8 cellular contexts compared by ENCODE assay signal in genomic region chr2:218711550-218711929, GRCh38. TPM values are rescaled to one million over a fixed set of nuclear protein-coding genes. Genes with fewer than 3 reads are reported as not detected.
A peak's percentile ranks its signal among the peaks of the same experiment; 100 is the strongest.
DNase-seq lines count a peak whose midpoint lies in the region; ATAC-seq and TF ChIP-seq lines count a peak whose summit lies in the region.

No MANE protein-coding gene starts in this region.

- no peak for TF ChIP-seq CTCF in Caco-2 (IDR thresholded peaks at IDR 0.05; ENCODE audit: insufficient read depth in 1 of 2, low read depth in 1 of 2, low read length in 1 of 2, severe bottlenecking in 1 of 2, unreplicated experiment in 1 of 2)

- CTCF ChIA-PET in Caco-2 (lab: Charles Lee) = interaction anchor here (1.1 to 1.6 kb wide), 6 partner anchors 12 to 291 kb away, joined by 3 to 21 read pairs (median 8); partner anchors contain the start of genes BCS1L and ZNF142

- H3K4me3 Mint-ChIP-seq in Caco-2 (ENCODE audit: unreplicated experiment) = peak overlapping the region; percentile 97
- peak overlapping the region; percentile 84 for H3K4me3 Mint-ChIP-seq in dendritic cell treated with granulocyte-macrophage colony-stimulating factor and Interleukin-4, amounts not matched to agents 40 ng/mL and 50 ng/mL, for 4 days
- peak overlapping the region; percentile 93 to 99 (median 96) for H3K4me3 Mint-ChIP-seq in naive thymus-derived CD8-positive, alpha-beta T cell

- BruUV-seq in Caco-2 (replicated peaks; lab: Mats Ljungman, UMichigan) = TSS peak; percentile 81

- H3K4me3 ChIP-seq in Caco-2 (ENCODE audit: low read depth, low read length) (peak overlapping the region; percentile 100), MG63 (peak overlapping the region; percentile 82)

- ATAC-seq in naive thymus-derived CD8-positive, alpha-beta T cell = no peak
- ATAC-seq in HG02970 (IDR thresholded peaks at IDR 0.05; ENCODE audit: low FRiP score, unreplicated experiment) (no peak), GM18502 (IDR thresholded peaks at IDR 0.05; ENCODE audit: poor library complexity, unreplicated experiment) (no peak)

- H3K27me3 ChIP-seq in Caco-2 (replicated peaks; ENCODE audit: control insufficient read depth, insufficient read depth, low read length) (no peaks in the 10 kb centered on the region), MG63 (no peaks in the 10 kb centered on the region)

- intact Hi-C loops in Caco-2 (cut with micrococcal nuclease; ENCODE audit: unreplicated experiment) = loop anchor here (1.0 to 10.0 kb wide), 4 partner anchors 39 to 253 kb away; partner anchors contain the start of genes CYP27A1, RNF25 and STK36
- intact Hi-C loops in dendritic cell treated with granulocyte-macrophage colony-stimulating factor and Interleukin-4, amounts not matched to agents 40 ng/mL and 50 ng/mL, for 4 days (cut with micrococcal nuclease) = loop anchor here (2.0 to 5.0 kb wide), 3 partner anchors 33 to 136 kb away; partner anchors contain the start of genes RNF25 and STK36

- H3K4me1 Mint-ChIP-seq in Caco-2 (ENCODE audit: low read depth, unreplicated experiment) = peaks cover 13% of the 10 kb centered on the region
- peaks cover 18% of the 10 kb centered on the region for H3K4me1 Mint-ChIP-seq in dendritic cell treated with granulocyte-macrophage colony-stimulating factor and Interleukin-4, amounts not matched to agents 40 ng/mL and 50 ng/mL, for 4 days (ENCODE audit: low read depth)
- peaks cover 10 to 23% (median 23%) of the 10 kb centered on the region in 4 donors for H3K4me1 Mint-ChIP-seq in naive thymus-derived CD8-positive, alpha-beta T cell

- H3K27me3 Mint-ChIP-seq in Caco-2 (ENCODE audit: insufficient read depth, unreplicated experiment) = no peaks in the 10 kb centered on the region
- peaks cover 1% of the 10 kb centered on the region for H3K27me3 Mint-ChIP-seq in dendritic cell treated with granulocyte-macrophage colony-stimulating factor and Interleukin-4, amounts not matched to agents 40 ng/mL and 50 ng/mL, for 4 days
- peaks cover 0 to 4% (median 0%) of the 10 kb centered on the region in 5 donors for H3K27me3 Mint-ChIP-seq in naive thymus-derived CD8-positive, alpha-beta T cell

- H3K9me3 Mint-ChIP-seq in Caco-2 (ENCODE audit: unreplicated experiment) = no peaks in the 10 kb centered on the region
- H3K9me3 Mint-ChIP-seq in dendritic cell treated with granulocyte-macrophage colony-stimulating factor and Interleukin-4, amounts not matched to agents 40 ng/mL and 50 ng/mL, for 4 days = no peaks in the 10 kb centered on the region
- no peaks in the 10 kb centered on the region for H3K9me3 Mint-ChIP-seq in naive thymus-derived CD8-positive, alpha-beta T cell

- no peaks in the 10 kb centered on the region for H3K9me3 ChIP-seq in Caco-2
- no peaks in the 10 kb centered on the region for H3K9me3 ChIP-seq in MG63

- peaks cover 7% of the 10 kb centered on the region for H3K36me3 Mint-ChIP-seq in Caco-2 (ENCODE audit: insufficient read depth, unreplicated experiment)
- H3K36me3 Mint-ChIP-seq in dendritic cell treated with granulocyte-macrophage colony-stimulating factor and Interleukin-4, amounts not matched to agents 40 ng/mL and 50 ng/mL, for 4 days (ENCODE audit: low read depth) = peaks cover 14% of the 10 kb centered on the region
- H3K36me3 Mint-ChIP-seq in naive thymus-derived CD8-positive, alpha-beta T cell = peaks cover 0 to 9% (median 6%) of the 10 kb centered on the region in 3 donors

- peak overlapping the region; percentile 94 for H3K27ac Mint-ChIP-seq in Caco-2 (ENCODE audit: unreplicated experiment)
- peak overlapping the region; percentile 93 for H3K27ac Mint-ChIP-seq in dendritic cell treated with granulocyte-macrophage colony-stimulating factor and Interleukin-4, amounts not matched to agents 40 ng/mL and 50 ng/mL, for 4 days
- peak overlapping the region; percentile 65 to 96 (median 92) for H3K27ac Mint-ChIP-seq in naive thymus-derived CD8-positive, alpha-beta T cell

- no peaks in the 10 kb centered on the region; the same call in 1 of the 2 replicates for H3K36me3 ChIP-seq in Caco-2 (ENCODE audit: control insufficient read depth, insufficient read depth, low read length)
- H3K36me3 ChIP-seq in MG63 = peaks cover 18% of the 10 kb centered on the region

- peaks cover 13% of the 10 kb centered on the region for H3K4me1 ChIP-seq in Caco-2

- POLR2A ChIA-PET in Caco-2 (lab: Charles Lee) = interaction anchor here (1.0 to 1.6 kb wide), 2 partner anchors 23 to 52 kb away, joined by 3 to 6 read pairs; partner anchors contain the start of genes BCS1L and ZNF142
- POLR2A ChIA-PET in naive thymus-derived CD8-positive, alpha-beta T cell (lab: Charles Lee) = interaction anchor here (0.8 to 2.3 kb wide), 6 partner anchors 37 to 465 kb away, joined by 3 to 6 read pairs (median 4); partner anchors contain the start of genes BCS1L, CNPPD1 and ZNF142

- DNase-seq in Caco-2 (no peak), MG63 (no peak), HuH-7.5 (ENCODE audit: low spot score) (no peak), NCI-H526 (lab: John Stamatoyannopoulos, UW) (no peak)
- DNase-seq in naive thymus-derived CD8-positive, alpha-beta T cell = peak in 1 of 10 donors; percentile 3

RNA-seq across cellular contexts. Expression of gene TTLL4, which starts 0.9 kb away (rescaled TPM):
- 86.6 and 87.9 TPM in 2 replicates for total RNA-seq in Caco-2 (2022)
- total RNA-seq in MG63 (2014; rRNA removed; shearing (Covaris generic); ENCODE audit: low replicate concordance) = 0.69 and 4.5 TPM in 2 replicates
- total RNA-seq in naive thymus-derived CD8-positive, alpha-beta T cell = 10 to 100 TPM; 20.4 to 23.1 TPM
- polyA plus RNA-seq in naive thymus-derived CD8-positive, alpha-beta T cell = 1 to 10 TPM; 2.2 to 5.4 (median 3.4) TPM

RNA-seq across cellular contexts. Expression of gene STK36, which starts 39.7 kb away (rescaled TPM):
- total RNA-seq in Caco-2 (2022) = 44.1 and 56.9 TPM in 2 replicates
- 1.9 and 11.8 TPM in 2 replicates for total RNA-seq in MG63 (2014; rRNA removed; shearing (Covaris generic); ENCODE audit: low replicate concordance)
- total RNA-seq in naive thymus-derived CD8-positive, alpha-beta T cell = 10 to 100 TPM; 22.4 to 22.5 TPM
- polyA plus RNA-seq in naive thymus-derived CD8-positive, alpha-beta T cell = 1 to 10 TPM; 3.1 to 4.3 (median 3.6) TPM

RNA-seq across cellular contexts. Expression of gene RNF25, which starts 39.7 kb away (rescaled TPM):
- 30.5 and 32.1 TPM in 2 replicates for total RNA-seq in Caco-2 (2022)
- total RNA-seq in MG63 (2014; rRNA removed; shearing (Covaris generic); ENCODE audit: low replicate concordance) = 29.2 and 32.1 TPM in 2 replicates
- total RNA-seq in naive thymus-derived CD8-positive, alpha-beta T cell = 10 to 100 TPM; 35.8 to 39.6 TPM
- 10 to 100 TPM; 17.3 to 25.2 (median 20.5) TPM for polyA plus RNA-seq in naive thymus-derived CD8-positive, alpha-beta T cell

RNA-seq across cellular contexts. Expression of gene BCS1L, which starts 52.1 kb away (rescaled TPM):
- 68.3 and 74.6 TPM in 2 replicates for total RNA-seq in Caco-2 (2022)
- total RNA-seq in MG63 (2014; rRNA removed; shearing (Covaris generic); ENCODE audit: low replicate concordance) = 22.3 and 53.1 TPM in 2 replicates
- 10 to 100 TPM; 50.7 to 57.2 TPM for total RNA-seq in naive thymus-derived CD8-positive, alpha-beta T cell
- polyA plus RNA-seq in naive thymus-derived CD8-positive, alpha-beta T cell = 10 to 100 TPM; 15.4 to 21.0 (median 15.8) TPM

RNA-seq across cellular contexts. Expression of gene ZNF142, which starts 52.1 kb away (rescaled TPM):
- total RNA-seq in Caco-2 (2022) = 37.0 and 38.5 TPM in 2 replicates
- 2.1 and 2.6 TPM in 2 replicates for total RNA-seq in MG63 (2014; rRNA removed; shearing (Covaris generic); ENCODE audit: low replicate concordance)
- total RNA-seq in naive thymus-derived CD8-positive, alpha-beta T cell = 10 to 100 TPM; 45.0 to 48.6 TPM
- 10 to 100 TPM in 1 of 3 donors, 1 to 10 TPM in 2; 2.3 to 14.7 (median 5.1) TPM for polyA plus RNA-seq in naive thymus-derived CD8-positive, alpha-beta T cell
